ENCODE assay signal across 22 cellular contexts in genomic region chr6:105080279-105080678, GRCh38.
"Had no signal": no experiment of that assay in that cellular context is flagged by ENCODE, and none has a peak within 500 bp of the region (broad histone marks: within the 10 kb centered on the region; RNA-seq: fewer than 3 reads in every experiment).

No MANE protein-coding gene starts in this region.

- H3K4me1 ChIP-seq: colonic mucosa, lower lobe of right lung, parathyroid adenoma, upper lobe of right lung had no signal

- H3K27ac ChIP-seq: brain microvascular endothelial cell, colonic mucosa, lower lobe of right lung, parathyroid adenoma, thoracic aorta, upper lobe of right lung had no signal

- H3K27me3 ChIP-seq: brain microvascular endothelial cell, colonic mucosa, upper lobe of right lung had no signal

- H3K79me2 ChIP-seq: parathyroid adenoma had no signal

- DNase-seq: activated CD4-positive, alpha-beta T cell treated with anti-CD3 and anti-CD28 coated beads, Interleukin-2, amount 10 ng/mL, durations not matched to agents 7 days and 5 days; activated CD8-positive, alpha-beta T cell treated with anti-CD3 and anti-CD28 coated beads, Interleukin-2, amount 10 ng/mL, durations not matched to agents 7 days and 5 days; activated naive CD4-positive, alpha-beta T cell treated with anti-CD3 and anti-CD28 coated beads, Interleukin-2, amount 10 ng/mL, durations not matched to agents 7 days and 5 days; activated naive CD8-positive, alpha-beta T cell treated with anti-CD3 and anti-CD28 coated beads, Interleukin-2, amount 50 U/mL, for 24 hours; activated T-cell treated with anti-CD3 and anti-CD28 coated beads, Interleukin-2, amount 50 U/mL, for 24 hours; anterior cingulate cortex; brain microvascular endothelial cell; colonic mucosa; endodermal cell; foreskin melanocyte; glutamatergic neuron; hippocampal formation; left colon; lower lobe of right lung; stimulated activated CD4-positive, alpha-beta T cell treated with anti-CD3 and anti-CD28 coated beads, Interleukin-4, amount 100 ng/mL, for 1 hour; stimulated activated naive B cell treated with anti-CD40 and anti-IgM and Interleukin-4, amounts not matched to agents 10 μg/mL and 1 μg/mL and 100 μg/mL, for 72 hours; T1000; upper lobe of right lung had no signal

- H3K9ac ChIP-seq: parathyroid adenoma had no signal

- H3K9me3 ChIP-seq: colonic mucosa, lower lobe of right lung, thoracic aorta, upper lobe of right lung had no signal

- H3K4me2 ChIP-seq: smooth muscle cell had no signal

- FAIRE-seq: islet of Langerhans had no signal

- H3K36me3 ChIP-seq: brain microvascular endothelial cell, colonic mucosa, lower lobe of right lung, thoracic aorta, upper lobe of right lung had no signal

- H3K4me3 ChIP-seq: colonic mucosa, lower lobe of right lung, smooth muscle cell, thoracic aorta, upper lobe of right lung had no signal

- H2AFZ ChIP-seq: parathyroid adenoma had no signal
